ENCODE assay signal across 1 cellular context in the genomic region with DNA sequence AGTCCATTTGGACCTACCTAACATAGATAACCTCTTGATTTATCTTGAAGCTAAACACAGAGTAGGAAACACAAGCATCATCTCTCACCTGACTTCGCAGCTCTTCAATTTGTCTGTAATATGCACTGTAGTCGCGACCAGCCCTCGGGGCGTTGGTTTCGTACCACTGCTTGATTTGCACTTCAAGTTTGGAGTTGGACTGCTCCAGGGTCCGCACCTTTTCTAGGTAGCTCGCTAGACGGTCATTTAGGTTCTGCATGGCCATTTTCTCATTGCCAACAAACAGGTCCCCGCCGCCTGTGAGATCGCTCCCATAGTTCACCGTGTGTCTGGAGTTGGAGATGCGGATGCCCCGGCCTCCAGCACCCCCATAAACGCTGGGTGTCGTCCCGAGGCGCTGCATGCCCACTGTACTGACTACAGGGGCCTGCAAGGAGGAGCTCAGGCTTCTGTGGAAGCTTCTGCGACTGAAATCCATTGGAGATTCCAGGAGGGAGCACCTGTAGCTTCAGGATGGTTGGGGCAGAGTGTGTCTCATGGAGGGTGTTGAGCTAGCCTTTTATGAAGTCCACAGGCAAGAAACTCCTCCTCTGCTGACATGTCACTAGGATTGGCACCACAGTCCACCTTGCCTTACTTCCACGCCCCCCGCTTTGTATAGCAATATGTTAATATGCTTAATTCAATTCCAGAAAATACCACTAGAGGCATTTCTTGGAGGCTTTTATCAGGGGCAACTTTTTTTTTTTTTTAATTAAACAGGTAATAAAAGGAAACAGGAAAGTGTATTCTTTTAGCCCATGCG.
TF ChIP-seq lines count a peak whose summit lies in the region.

A gene with protein sequence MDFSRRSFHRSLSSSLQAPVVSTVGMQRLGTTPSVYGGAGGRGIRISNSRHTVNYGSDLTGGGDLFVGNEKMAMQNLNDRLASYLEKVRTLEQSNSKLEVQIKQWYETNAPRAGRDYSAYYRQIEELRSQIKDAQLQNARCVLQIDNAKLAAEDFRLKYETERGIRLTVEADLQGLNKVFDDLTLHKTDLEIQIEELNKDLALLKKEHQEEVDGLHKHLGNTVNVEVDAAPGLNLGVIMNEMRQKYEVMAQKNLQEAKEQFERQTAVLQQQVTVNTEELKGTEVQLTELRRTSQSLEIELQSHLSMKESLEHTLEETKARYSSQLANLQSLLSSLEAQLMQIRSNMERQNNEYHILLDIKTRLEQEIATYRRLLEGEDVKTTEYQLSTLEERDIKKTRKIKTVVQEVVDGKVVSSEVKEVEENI (minus strand): TSS at position 535 of the 805 bp plus-strand sequence. CDS start 57 bp downstream, at position 478.

TF ChIP-seq in H1, 55 proteins besides CTCF, POLR2A, EP300 and RAD21:
- no peak for TF ChIP-seq FOSL1 (IDR thresholded peaks at IDR 0.05; ENCODE audit: insufficient read depth, low read depth, low read length)
